Comparison of ENCODE assay signal across 1 cellular context in genomic region chr7:55072251-55072650, GRCh38.
A peak's percentile ranks its signal among the peaks of the same experiment; 100 is the strongest.
TF ChIP-seq lines count a peak whose summit lies in the region.

No MANE protein-coding gene starts in this region.

TF ChIP-seq in GM12878, 131 proteins besides CTCF, POLR2A, EP300 and RAD21:
- TF ChIP-seq, protein P1, sequence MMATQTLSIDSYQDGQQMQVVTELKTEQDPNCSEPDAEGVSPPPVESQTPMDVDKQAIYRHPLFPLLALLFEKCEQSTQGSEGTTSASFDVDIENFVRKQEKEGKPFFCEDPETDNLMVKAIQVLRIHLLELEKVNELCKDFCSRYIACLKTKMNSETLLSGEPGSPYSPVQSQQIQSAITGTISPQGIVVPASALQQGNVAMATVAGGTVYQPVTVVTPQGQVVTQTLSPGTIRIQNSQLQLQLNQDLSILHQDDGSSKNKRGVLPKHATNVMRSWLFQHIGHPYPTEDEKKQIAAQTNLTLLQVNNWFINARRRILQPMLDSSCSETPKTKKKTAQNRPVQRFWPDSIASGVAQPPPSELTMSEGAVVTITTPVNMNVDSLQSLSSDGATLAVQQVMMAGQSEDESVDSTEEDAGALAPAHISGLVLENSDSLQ (IDR thresholded peaks at IDR 0.05) = peak; percentile 56; the same call in 1 of the 2 replicates
- TF ChIP-seq SIX5 (IDR thresholded peaks at IDR 0.05; ENCODE audit: low read depth, low read length, severe bottlenecking) (no peak), TCF3 (IDR thresholded peaks at IDR 0.05; ENCODE audit: borderline replicate concordance, insufficient read depth, low read depth, low read length) (no peak), CBX5 (IDR thresholded peaks at IDR 0.05; ENCODE audit: low read depth) (no peak)
